ENCODE assay signal across 8 cellular contexts in the genomic region with DNA sequence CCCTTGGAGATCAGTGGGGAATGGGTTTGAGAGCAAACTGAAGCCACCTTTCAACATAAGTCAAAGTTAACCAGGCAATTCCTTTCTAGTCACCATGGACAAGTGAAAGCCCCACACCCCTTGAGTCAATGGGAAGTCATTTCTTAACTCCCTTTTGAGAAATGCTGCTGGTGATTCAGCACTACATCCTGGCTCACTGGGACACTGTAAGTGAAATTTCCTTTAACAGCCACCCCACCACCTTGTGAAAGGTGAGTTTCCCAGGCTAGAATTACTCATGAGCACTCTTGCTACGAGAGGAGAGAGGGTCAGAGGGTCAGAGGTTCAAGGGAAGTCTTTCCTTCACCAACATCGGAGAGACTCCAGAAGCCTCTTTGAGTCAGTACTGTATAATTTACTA.
DNase-seq lines count a peak whose midpoint lies in the region; ATAC-seq, FAIRE-seq and TF ChIP-seq lines count a peak whose summit lies in the region.

No MANE protein-coding gene starts in this region.

- no peaks in the 10 kb centered on the region; the same call in 1 of the 2 replicates for H3K23me2 ChIP-seq in H1 (ENCODE audit: low read depth, low read length)

- no peak for FAIRE-seq in H1 (lab: Jason Lieb, UNC)

- no peak overlapping the region for H4K5ac ChIP-seq in H1 (ENCODE audit: insufficient read length, low read depth, low read length)

- TF ChIP-seq RAD21 in H1 (IDR thresholded peaks at IDR 0.05 in 1 of 2, conservative IDR thresholded peaks at IDR 0.05 in 1 of 2; ENCODE audit: low read depth in 2 of 2, low read length in 2 of 2), result no peak

- H3K14ac ChIP-seq in H1 (ENCODE audit: insufficient read length), result no peak overlapping the region

- POLR2A ChIA-PET in H1 (lab: Charles Lee; ENCODE audit: partially characterized antibody), result no interaction called here

- no peak overlapping the region for H3K18ac ChIP-seq in H1 (ENCODE audit: extremely low read depth, low read length)

- H3K27me3 ChIP-seq in ACC112 (ENCODE audit: insufficient read depth, low read length) (no peaks in the 10 kb centered on the region), H1 (replicated peaks in 1 of 4; ENCODE audit: control insufficient read depth in 3 of 4, extremely low read depth in 1 of 4, insufficient read depth in 3 of 4, low read length in 3 of 4) (no peaks in the 10 kb centered on the region)

- no peak overlapping the region for H4K8ac ChIP-seq in H1 (ENCODE audit: extremely low read depth, insufficient read depth, low read length)

- DNase-seq in H1 (ENCODE audit: low read depth in 1 of 2, low spot score in 2 of 2) (no peak), globus pallidus (ENCODE audit: low spot score) (no peak), amygdala (lab: John Stamatoyannopoulos, UW) (no peak)
- DNase-seq in activated CD4-positive, CD25-positive, alpha-beta regulatory T cell (lab: John Stamatoyannopoulos, UW), result no peak

- no peak overlapping the region for H3K56ac ChIP-seq in H1 (replicated peaks; ENCODE audit: insufficient read length, low read depth, low read length)

- no peaks in the 10 kb centered on the region for H4K20me1 ChIP-seq in H1 (replicated peaks in 1 of 2; ENCODE audit: control insufficient read depth in 1 of 2, insufficient read depth in 2 of 2, low read length in 2 of 2)

- H3K79me1 ChIP-seq in H1 (ENCODE audit: low read depth, low read length), result no peaks in the 10 kb centered on the region

- no peaks in the 10 kb centered on the region for H3K36me3 ChIP-seq in ACC112 (ENCODE audit: insufficient read depth, low read length)
- no peaks in the 10 kb centered on the region for H3K36me3 ChIP-seq in H1 (ENCODE audit: control insufficient read depth in 2 of 4, insufficient read depth in 4 of 4, low read length in 3 of 4)

- H2BK120ac ChIP-seq in H1 (replicated peaks; ENCODE audit: low read depth, low read length), result no peak overlapping the region

- H2AFZ ChIP-seq in ACC112 (ENCODE audit: low read length, unreplicated experiment) (peak overlapping the region; percentile 73), H1 (ENCODE audit: low read length) (peak overlapping the region; percentile 14; the same call in 1 of the 2 replicates)

- 94% methylated on average over 2 of the region's 2 CpGs; no CpG with 5 or more reads in 1 of the 2 experiments for WGBS in H1 (ENCODE audit: extremely low coverage in 1 of 2, insufficient coverage in 1 of 2, insufficient read length in 1 of 2, insufficient replicate concordance in 2 of 2, low coverage in 1 of 2, low lambda C conversion rate in 2 of 2, missing lambda C conversion rate in 1 of 2), 2 experiments

- peak; percentile 63 for ATAC-seq in GM19043 (IDR thresholded peaks at IDR 0.05; ENCODE audit: low read depth, unreplicated experiment)
- peak; percentile 67 for ATAC-seq in HG03439 (IDR thresholded peaks at IDR 0.05; ENCODE audit: unreplicated experiment)
- no peak for ATAC-seq in HG02981 (IDR thresholded peaks at IDR 0.05; ENCODE audit: unreplicated experiment)

- H3K27ac ChIP-seq in ACC112 (ENCODE audit: low read depth, low read length) (peak overlapping the region; percentile 71), H1 (ENCODE audit: low read depth, low read length) (no peak overlapping the region)

- no peak overlapping the region for H3K4me2 ChIP-seq in H1 (ENCODE audit: insufficient read depth in 1 of 2, low read depth in 2 of 2, low read length in 2 of 2)

- no peak for TF ChIP-seq EP300 in H1 (IDR thresholded peaks at IDR 0.05; ENCODE audit: borderline replicate concordance in 1 of 2, low read depth in 2 of 2, low read length in 2 of 2)

- no peak overlapping the region for H2BK5ac ChIP-seq in H1 (ENCODE audit: low read depth, low read length)

- no peak for TF ChIP-seq POLR2A in H1 (IDR thresholded peaks at IDR 0.05; ENCODE audit: control extremely low read depth in 1 of 2, low read depth in 2 of 2, low read length in 2 of 2)

- no peak overlapping the region for H2BK12ac ChIP-seq in H1 (ENCODE audit: low read depth, low read length)

- no peaks in the 10 kb centered on the region for H3K9me3 ChIP-seq in H1 (ENCODE audit: insufficient read depth in 2 of 2, low read depth in 1 of 2, low read length in 1 of 2)

- CTCF ChIA-PET in H1 (lab: Charles Lee; ENCODE audit: partially characterized antibody), result interaction anchor here (1.0 kb wide), 1 partner anchor 22 kb away, joined by 3 read pairs; no protein-coding TSS in a partner anchor

- no peak overlapping the region for H3K4ac ChIP-seq in H1 (replicated peaks; ENCODE audit: insufficient read length, low read depth, low read length)

- no peak overlapping the region for H3K23ac ChIP-seq in H1 (ENCODE audit: insufficient read length)

- no peak for TF ChIP-seq CTCF in H1 (IDR thresholded peaks at IDR 0.05; ENCODE audit: control extremely low read depth in 1 of 3, insufficient read depth in 1 of 3, low read depth in 1 of 3, low read length in 3 of 3)

- no peak overlapping the region for H2AK5ac ChIP-seq in H1 (ENCODE audit: low read depth, low read length)

- H3K79me2 ChIP-seq in ACC112 (ENCODE audit: control insufficient read depth, insufficient read depth, low read length, unreplicated experiment) (no peaks in the 10 kb centered on the region), H1 (ENCODE audit: control insufficient read depth in 1 of 2, insufficient read depth in 2 of 2, low read length in 2 of 2) (no peaks in the 10 kb centered on the region)

- no peak overlapping the region for H2BK15ac ChIP-seq in H1 (ENCODE audit: low read length)

- H3K4me1 ChIP-seq in ACC112 (ENCODE audit: control insufficient read depth, insufficient read depth, low read length, unreplicated experiment) (peaks cover 17% of the 10 kb centered on the region), H1 (replicated peaks in 1 of 4; ENCODE audit: control insufficient read depth in 3 of 4, insufficient read depth in 4 of 4, low read length in 3 of 4) (no peaks in the 10 kb centered on the region)

- no peak overlapping the region for H4K91ac ChIP-seq in H1 (replicated peaks; ENCODE audit: insufficient read length, low read length)

- no peak overlapping the region for H3K9ac ChIP-seq in H1 (replicated peaks in 1 of 4; ENCODE audit: extremely low read depth in 1 of 4, low read depth in 3 of 4, low read length in 3 of 4)

- no peak overlapping the region for H2BK20ac ChIP-seq in H1 (ENCODE audit: low read length)

- H3K4me3 ChIP-seq in ACC112 (ENCODE audit: low read depth, low read length) (no peak overlapping the region), H1 (ENCODE audit: extremely low read depth in 1 of 4, insufficient read depth in 2 of 4, low read depth in 3 of 4, low read length in 4 of 4) (no peak overlapping the region)

TF ChIP-seq in H1, 55 proteins besides CTCF, POLR2A, EP300 and RAD21 (continues in another document):
- TF ChIP-seq KDM4A (IDR thresholded peaks at IDR 0.05; ENCODE audit: low read depth, low read length, severe bottlenecking), result no peak
- TF ChIP-seq JUND (IDR thresholded peaks at IDR 0.05; ENCODE audit: low read length), result no peak
- TF ChIP-seq TEAD4 (IDR thresholded peaks at IDR 0.05; ENCODE audit: low read depth, low read length), result no peak
- TF ChIP-seq, protein P1, sequence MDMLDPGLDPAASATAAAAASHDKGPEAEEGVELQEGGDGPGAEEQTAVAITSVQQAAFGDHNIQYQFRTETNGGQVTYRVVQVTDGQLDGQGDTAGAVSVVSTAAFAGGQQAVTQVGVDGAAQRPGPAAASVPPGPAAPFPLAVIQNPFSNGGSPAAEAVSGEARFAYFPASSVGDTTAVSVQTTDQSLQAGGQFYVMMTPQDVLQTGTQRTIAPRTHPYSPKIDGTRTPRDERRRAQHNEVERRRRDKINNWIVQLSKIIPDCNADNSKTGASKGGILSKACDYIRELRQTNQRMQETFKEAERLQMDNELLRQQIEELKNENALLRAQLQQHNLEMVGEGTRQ (IDR thresholded peaks at IDR 0.05; ENCODE audit: low read length), result no peak
- TF ChIP-seq SUZ12 (IDR thresholded peaks at IDR 0.05; ENCODE audit: low read length), result no peak
- no peak for TF ChIP-seq YY1 (IDR thresholded peaks at IDR 0.05; ENCODE audit: low read depth, low read length)
- TF ChIP-seq, protein P2, sequence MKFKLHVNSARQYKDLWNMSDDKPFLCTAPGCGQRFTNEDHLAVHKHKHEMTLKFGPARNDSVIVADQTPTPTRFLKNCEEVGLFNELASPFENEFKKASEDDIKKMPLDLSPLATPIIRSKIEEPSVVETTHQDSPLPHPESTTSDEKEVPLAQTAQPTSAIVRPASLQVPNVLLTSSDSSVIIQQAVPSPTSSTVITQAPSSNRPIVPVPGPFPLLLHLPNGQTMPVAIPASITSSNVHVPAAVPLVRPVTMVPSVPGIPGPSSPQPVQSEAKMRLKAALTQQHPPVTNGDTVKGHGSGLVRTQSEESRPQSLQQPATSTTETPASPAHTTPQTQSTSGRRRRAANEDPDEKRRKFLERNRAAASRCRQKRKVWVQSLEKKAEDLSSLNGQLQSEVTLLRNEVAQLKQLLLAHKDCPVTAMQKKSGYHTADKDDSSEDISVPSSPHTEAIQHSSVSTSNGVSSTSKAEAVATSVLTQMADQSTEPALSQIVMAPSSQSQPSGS (IDR thresholded peaks at IDR 0.05; ENCODE audit: low read length), result no peak
- no peak for TF ChIP-seq KDM1A (IDR thresholded peaks at IDR 0.05; ENCODE audit: borderline replicate concordance, low read length)
- TF ChIP-seq HDAC2 (IDR thresholded peaks at IDR 0.05; ENCODE audit: borderline replicate concordance in 1 of 2, low read depth in 2 of 2, low read length in 2 of 2), result no peak
- TF ChIP-seq, protein P3, sequence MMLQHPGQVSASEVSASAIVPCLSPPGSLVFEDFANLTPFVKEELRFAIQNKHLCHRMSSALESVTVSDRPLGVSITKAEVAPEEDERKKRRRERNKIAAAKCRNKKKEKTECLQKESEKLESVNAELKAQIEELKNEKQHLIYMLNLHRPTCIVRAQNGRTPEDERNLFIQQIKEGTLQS (IDR thresholded peaks at IDR 0.05; ENCODE audit: insufficient read depth, low read depth, low read length), result no peak
